In the genomic region with DNA sequence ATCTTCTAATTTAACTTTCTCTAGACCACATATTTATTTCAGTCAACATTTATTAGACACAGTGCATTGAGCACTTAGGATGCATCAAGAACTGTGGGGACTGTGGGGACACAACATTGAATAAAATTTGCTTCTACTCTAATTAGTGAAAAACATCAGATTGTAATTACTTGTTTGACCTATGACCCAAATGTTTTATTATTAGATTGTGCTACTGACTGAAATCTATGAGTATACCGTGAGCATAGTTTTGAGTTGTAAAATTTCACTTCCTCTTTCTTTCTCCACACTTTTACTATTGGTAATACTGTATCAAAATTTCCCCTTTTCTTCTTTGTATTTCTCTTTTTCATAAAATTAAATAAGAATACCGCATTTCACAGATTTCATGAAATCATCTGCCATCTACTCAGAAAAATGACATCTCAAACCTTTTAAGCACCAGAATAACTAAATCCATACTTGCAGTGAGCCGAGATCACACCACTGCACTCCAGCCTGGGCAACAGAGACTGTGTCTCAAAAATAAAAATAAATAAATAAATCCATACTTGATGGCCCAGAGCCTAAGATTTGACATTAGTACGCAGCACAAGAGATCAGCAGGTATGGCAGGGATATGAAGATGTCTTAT, we compare ENCODE assay signal across 11 cellular contexts.
A peak's percentile ranks its signal among the peaks of the same experiment; 100 is the strongest.
DNase-seq lines count a peak whose midpoint lies in the region; ATAC-seq and TF ChIP-seq lines count a peak whose summit lies in the region.
"Had no signal": no experiment of that assay in that cellular context is flagged by ENCODE, and none has a peak within 500 bp of the region (broad histone marks: within the 10 kb centered on the region; RNA-seq: fewer than 3 reads in every experiment).

No MANE protein-coding gene starts in this region.

- H3K4me3 ChIP-seq in NB4 (ENCODE audit: low read depth, low read length) (no peak overlapping the region), brain microvascular endothelial cell (ENCODE audit: low read depth, low read length) (no peak overlapping the region)
- H3K4me3 ChIP-seq: dorsolateral prefrontal cortex had no signal

- ATAC-seq in GM19043 (IDR thresholded peaks at IDR 0.05; ENCODE audit: low read depth, unreplicated experiment) = peak; percentile 48
- ATAC-seq in HG02973 (IDR thresholded peaks at IDR 0.05; ENCODE audit: unreplicated experiment) = peak; percentile 44

- TF ChIP-seq CTCF in NB4 (IDR thresholded peaks at IDR 0.05; ENCODE audit: low read depth, low read length) (no peak), brain microvascular endothelial cell (IDR thresholded peaks at IDR 0.05; ENCODE audit: low read depth, low read length, missing control alignments) (no peak)

- no peaks in the 10 kb centered on the region for H3K36me3 ChIP-seq in brain microvascular endothelial cell (replicated peaks)

- DNase-seq in AML-193 (lab: John Stamatoyannopoulos, UW) (peak; percentile 34 to 57), NB4 (ENCODE audit: low read depth) (peak; percentile 53), brain microvascular endothelial cell (no peak), NCI-H1048 (lab: John Stamatoyannopoulos, UW) (no peak), NCI-H510A (lab: John Stamatoyannopoulos, UW) (no peak)
- no peak for DNase-seq in stimulated activated CD4-positive, alpha-beta T cell treated with anti-CD3 and anti-CD28 coated beads, Interleukin-2, amount 100 ng/mL, for 24 hours
- DNase-seq: ACHN, dorsolateral prefrontal cortex had no signal

- no peak for TF ChIP-seq POLR2A in NB4 (IDR thresholded peaks at IDR 0.05; ENCODE audit: extremely low read depth, insufficient read length)

- in situ Hi-C loops in brain microvascular endothelial cell (cut with HindIII; ENCODE audit: low pct_ligation_motif_present, low sequenced_read_pairs) = no loop called here

- H3K27ac ChIP-seq in brain microvascular endothelial cell = no peak overlapping the region
- H3K27ac ChIP-seq: dorsolateral prefrontal cortex, HL-60 had no signal

- no peaks in the 10 kb centered on the region for H3K27me3 ChIP-seq in brain microvascular endothelial cell (replicated peaks)

Comparison
In these comparisons a context has a peak if more than half of its experiments do, and no peak if none do; other contexts are left out.
1. DNase-seq: peak in AML-193 (2 of 2) and NB4 (single experiment); none in brain microvascular endothelial cell (single experiment), NCI-H1048 (single experiment), stimulated activated CD4-positive, alpha-beta T cell treated with anti-CD3 and anti-CD28 coated beads, Interleukin-2, amount 100 ng/mL, for 24 hours (0 of 2) and NCI-H510A (single experiment).